ENCODE assay signal across 17 cellular contexts in genomic region chr20:36720510-36720909, GRCh38. TPM values are rescaled to one million over a fixed set of nuclear protein-coding genes. Genes with fewer than 3 reads are reported as not detected.
A peak's percentile ranks its signal among the peaks of the same experiment; 100 is the strongest.
DNase-seq lines count a peak whose midpoint lies in the region; ATAC-seq, FAIRE-seq and TF ChIP-seq lines count a peak whose summit lies in the region.
"Had no signal": no experiment of that assay in that cellular context is flagged by ENCODE, and none has a peak within 500 bp of the region (broad histone marks: within the 10 kb centered on the region; RNA-seq: fewer than 3 reads in every experiment).

No MANE protein-coding gene starts in this region.

- H3K4me3 ChIP-seq in coronary artery: no peak overlapping the region
- H3K4me3 ChIP-seq: hepatocyte, thoracic aorta had no signal

- H3K36me3 Mint-ChIP-seq in activated naive CD8-positive, alpha-beta T cell treated with anti-CD3 and anti-CD28 coated beads, Interleukin-2, amount 50 U/mL, for 24 hours (ENCODE audit: low read depth): peaks cover 3% of the 10 kb centered on the region

- peaks cover 10% of the 10 kb centered on the region for H3K4me1 Mint-ChIP-seq in activated naive CD8-positive, alpha-beta T cell treated with anti-CD3 and anti-CD28 coated beads, Interleukin-2, amount 50 U/mL, for 24 hours

- no peak overlapping the region for H3K4me3 Mint-ChIP-seq in activated naive CD8-positive, alpha-beta T cell treated with anti-CD3 and anti-CD28 coated beads, Interleukin-2, amount 50 U/mL, for 24 hours
- H3K4me3 Mint-ChIP-seq: HFFc6 had no signal

- peak overlapping the region; percentile 66 for H3K27ac Mint-ChIP-seq in activated naive CD8-positive, alpha-beta T cell treated with anti-CD3 and anti-CD28 coated beads, Interleukin-2, amount 50 U/mL, for 24 hours
- H3K27ac Mint-ChIP-seq: HFFc6 had no signal

- ATAC-seq in activated naive CD8-positive, alpha-beta T cell treated with anti-CD3 and anti-CD28 coated beads, Interleukin-2, amount 50 U/mL, for 24 hours: peak; percentile 91
- ATAC-seq: left cardiac atrium had no signal

- H3K27me3 Mint-ChIP-seq in activated naive CD8-positive, alpha-beta T cell treated with anti-CD3 and anti-CD28 coated beads, Interleukin-2, amount 50 U/mL, for 24 hours: no peaks in the 10 kb centered on the region

- peak; percentile 28 to 53 for DNase-seq in activated CD4-positive, alpha-beta T cell treated with anti-CD3 and anti-CD28 coated beads, Interleukin-2, amount 50 U/mL, for 48 hours
- DNase-seq in activated CD4-positive, alpha-beta T cell treated with anti-CD3 and anti-CD28 coated beads, Interleukin-2, amount 50 U/mL, for 1 hour: no peak
- DNase-seq in HTR-8/SVneo (ENCODE audit: insufficient read length, low spot score): no peak
- DNase-seq in activated naive CD8-positive, alpha-beta T cell treated with anti-CD3 and anti-CD28 coated beads, Interleukin-2, amount 50 U/mL, for 24 hours: no peak
- DNase-seq in stimulated activated CD4-positive, alpha-beta T cell treated with anti-CD3 and anti-CD28 coated beads, Interleukin-4, amount 100 ng/mL, for 1 hour: peak; percentile 5
- no peak for DNase-seq in coronary artery (ENCODE audit: low spot score)
- no peak for DNase-seq in dermis blood vessel endothelial cell
- DNase-seq in glomerular visceral epithelial cell (ENCODE audit: extremely low spot score): no peak
- DNase-seq: COR-L47, cortex of kidney, HFFc6, KBM-7, left cardiac atrium, NCI-H1436 had no signal

- peak; percentile 76 for FAIRE-seq in HTR-8/SVneo (lab: Jason Lieb, UNC)

- no peak for TF ChIP-seq CTCF in coronary artery (IDR thresholded peaks at IDR 0.05)

- H3K9me3 Mint-ChIP-seq in activated naive CD8-positive, alpha-beta T cell treated with anti-CD3 and anti-CD28 coated beads, Interleukin-2, amount 50 U/mL, for 24 hours: no peaks in the 10 kb centered on the region
- H3K9me3 Mint-ChIP-seq: HFFc6 had no signal

- H3K27ac ChIP-seq in coronary artery: no peak overlapping the region
- H3K27ac ChIP-seq: epithelial cell of prostate, hepatocyte had no signal

RNA-seq across cellular contexts. Expression of gene NDRG3, which starts 25.4 kb away (rescaled TPM):
- total RNA-seq in dermis blood vessel endothelial cell: 18.7 and 34.0 TPM in 2 replicates

RNA-seq across cellular contexts. Expression of gene DSN1, which starts 53.1 kb away (rescaled TPM):
- total RNA-seq in dermis blood vessel endothelial cell: 24.7 and 27.0 TPM in 2 replicates

Comparison
In these comparisons a context has a peak if more than half of its experiments do, and no peak if none do; other contexts are left out.
1. DNase-seq: peak in activated CD4-positive, alpha-beta T cell treated with anti-CD3 and anti-CD28 coated beads, Interleukin-2, amount 50 U/mL, for 48 hours (2 of 2) and stimulated activated CD4-positive, alpha-beta T cell treated with anti-CD3 and anti-CD28 coated beads, Interleukin-4, amount 100 ng/mL, for 1 hour (single experiment); none in activated CD4-positive, alpha-beta T cell treated with anti-CD3 and anti-CD28 coated beads, Interleukin-2, amount 50 U/mL, for 1 hour (single experiment), HTR-8/SVneo (single experiment), activated naive CD8-positive, alpha-beta T cell treated with anti-CD3 and anti-CD28 coated beads, Interleukin-2, amount 50 U/mL, for 24 hours (single experiment), coronary artery (single experiment), dermis blood vessel endothelial cell (single experiment) and glomerular visceral epithelial cell (single experiment).